In the genomic region with DNA sequence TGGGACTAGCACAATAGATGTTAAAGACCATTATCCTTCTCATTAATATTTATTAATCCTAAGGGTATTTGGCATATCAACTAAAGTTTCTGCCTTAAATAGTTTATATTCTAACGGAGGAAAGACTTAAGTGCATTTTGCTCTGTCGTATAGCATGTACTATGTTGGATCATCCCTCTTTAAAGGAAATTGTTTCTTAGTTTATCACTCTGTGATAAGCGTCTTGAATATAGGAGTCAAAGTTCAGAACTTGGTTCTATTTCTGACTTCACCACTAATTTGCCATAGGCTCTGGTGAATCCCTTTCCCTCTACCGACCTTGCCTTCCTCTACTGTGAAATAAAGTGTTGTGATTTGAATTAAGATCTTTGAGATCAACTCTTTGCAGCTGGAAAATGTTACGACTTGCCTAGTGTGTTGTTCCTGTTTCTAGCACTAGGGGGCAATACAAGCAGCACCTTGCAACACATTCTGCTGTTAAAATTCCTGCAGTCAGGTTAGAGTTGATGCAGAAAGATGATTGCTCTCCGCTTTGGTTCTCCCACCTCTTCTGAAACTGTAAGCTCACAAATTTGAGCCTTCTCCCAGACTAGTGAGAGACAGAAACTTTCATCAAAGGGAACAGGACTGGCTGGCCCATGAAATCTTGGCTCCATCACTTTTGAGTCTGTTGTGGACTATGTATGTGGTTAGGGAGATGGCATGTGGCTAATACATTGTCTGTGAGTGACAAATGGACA, we compare ENCODE assay signal across 8 cellular contexts. TPM values are rescaled to one million over a fixed set of nuclear protein-coding genes. Genes with fewer than 3 reads are reported as not detected.
DNase-seq lines count a peak whose midpoint lies in the region; FAIRE-seq and TF ChIP-seq lines count a peak whose summit lies in the region.

No MANE protein-coding gene starts in this region.

- H2AFZ ChIP-seq in GM23248 = no peak overlapping the region

- in situ Hi-C loops in GM23248 (cut with MboI) = loop anchor here (5.0 to 25.0 kb wide), 3 partner anchors 182 to 379 kb away; no protein-coding TSS in a partner anchor

- H3K27me3 ChIP-seq in GM23248 (replicated peaks; ENCODE audit: insufficient read depth) = no peaks in the 10 kb centered on the region

- H3K9me2 ChIP-seq in GM23248 (ENCODE audit: insufficient read depth) = no peaks in the 10 kb centered on the region

- H3F3A ChIP-seq in GM23248 (ENCODE audit: insufficient read depth) = no peaks in the 10 kb centered on the region

- no peaks in the 10 kb centered on the region for H3K36me3 ChIP-seq in GM23248 (ENCODE audit: low read depth)

- H3K27ac ChIP-seq in GM23248 = no peak overlapping the region

- no peak overlapping the region for H3K4me3 Mint-ChIP-seq in CD14-positive monocyte
- no peak overlapping the region for H3K4me3 Mint-ChIP-seq in neural crest cell

- H3K9me3 Mint-ChIP-seq in CD14-positive monocyte (no peaks in the 10 kb centered on the region), neural crest cell (no peaks in the 10 kb centered on the region)

- no peaks in the 10 kb centered on the region for H3K9me3 ChIP-seq in GM23248 (ENCODE audit: low read depth)

- no peak for DNase-seq in CD14-positive monocyte (ENCODE audit: low spot score)
- DNase-seq in GM23248 = peak; percentile 61
- DNase-seq in NCI-H69 (lab: John Stamatoyannopoulos, UW) = peak; percentile 79
- peak; percentile 25 for DNase-seq in activated T-cell treated with anti-CD3 and anti-CD28 coated beads, Interleukin-2, amount 50 U/mL, for 1 hour
- DNase-seq in fibroblast of pulmonary artery (ENCODE audit: low read depth) = peak; percentile 85
- peak; percentile 63 for DNase-seq in neural crest cell (ENCODE audit: low read depth, low spot score)
- DNase-seq in urothelium cell line (ENCODE audit: low spot score) = peak; percentile 80
- DNase-seq in NCI-H187 treated with DMSO at 0.1 percent for 48 hours (lab: John Stamatoyannopoulos, UW) = no peak

- WGBS in GM23248 (ENCODE audit: low coverage in 1 of 2, low lambda C conversion rate in 2 of 2, missing lambda C conversion rate in 2 of 2), 2 experiments = 23 to 25% methylated on average over 6 of the region's 6 CpGs

- H3K4me2 ChIP-seq in GM23248 (ENCODE audit: unreplicated experiment) = no peak overlapping the region

- H4K20me1 ChIP-seq in GM23248 (ENCODE audit: insufficient read depth) = no peaks in the 10 kb centered on the region

- no peaks in the 10 kb centered on the region for H3K4me1 Mint-ChIP-seq in CD14-positive monocyte
- H3K4me1 Mint-ChIP-seq in neural crest cell = no peaks in the 10 kb centered on the region

- no peak overlapping the region for H3K4me3 ChIP-seq in GM23248
- no peak overlapping the region for H3K4me3 ChIP-seq in fibroblast of pulmonary artery (replicated peaks; ENCODE audit: low read depth, low read length)

- H3K27me3 Mint-ChIP-seq in CD14-positive monocyte (ENCODE audit: low read depth in 3 of 3) = peaks cover 0 to 4% (median 3%) of the 10 kb centered on the region in 3 donors
- H3K27me3 Mint-ChIP-seq in neural crest cell (ENCODE audit: low read depth) = no peaks in the 10 kb centered on the region

- intact Hi-C loops in CD14-positive monocyte (cut with micrococcal nuclease) = loop anchor here (1.0 to 5.0 kb wide), 2 partner anchors 185 to 187 kb away; no protein-coding TSS in a partner anchor

- TF ChIP-seq CTCF in CD14-positive monocyte (IDR thresholded peaks at IDR 0.05) = peak; percentile 88
- peak; percentile 96 for TF ChIP-seq CTCF in fibroblast of pulmonary artery (IDR thresholded peaks at IDR 0.05; ENCODE audit: low read length, missing control alignments)
- peak; percentile 95 for TF ChIP-seq CTCF in neural crest cell (conservative IDR thresholded peaks at IDR 0.05)

- no peaks in the 10 kb centered on the region for H3K4me1 ChIP-seq in GM23248 (ENCODE audit: insufficient read depth)

- H3K79me2 ChIP-seq in GM23248 (ENCODE audit: insufficient read depth) = no peaks in the 10 kb centered on the region

- H3K27ac Mint-ChIP-seq in CD14-positive monocyte (no peak overlapping the region), neural crest cell (ENCODE audit: unreplicated experiment) (no peak overlapping the region)

- FAIRE-seq in urothelium cell line (lab: Jason Lieb, UNC) = no peak

- H3K36me3 Mint-ChIP-seq in CD14-positive monocyte (no peaks in the 10 kb centered on the region), neural crest cell (ENCODE audit: low read depth) (no peaks in the 10 kb centered on the region)

- H3K9ac ChIP-seq in GM23248 = no peak overlapping the region

RNA-seq across cellular contexts. Expression of gene ZNRF3, which starts 27.8 kb away (rescaled TPM):
- polyA plus RNA-seq in CD14-positive monocyte = not detected
- 1.8 and 3.9 TPM in 2 replicates for total RNA-seq in GM23248 (2014; rRNA removed; shearing (Covaris generic))
- 0.56 and 0.60 TPM in 2 replicates for polyA plus RNA-seq in GM23248 (2016; fragmentation: Nextera tagmentation; extraction: Ambion mirVana)
- total RNA-seq in neural crest cell = 18.5 and 18.9 TPM in 2 replicates

RNA-seq across cellular contexts. Expression of gene XBP1, which starts 55.2 kb away (rescaled TPM):
- polyA plus RNA-seq in CD14-positive monocyte = 100 to 1,000 TPM; 201 to 215 TPM
- 324 and 350 TPM in 2 replicates for total RNA-seq in GM23248 (2014; rRNA removed; shearing (Covaris generic))
- polyA plus RNA-seq in GM23248 (2016; fragmentation: Nextera tagmentation; extraction: Ambion mirVana) = 256 and 258 TPM in 2 replicates
- total RNA-seq in neural crest cell = 65.0 and 66.5 TPM in 2 replicates

Comparison
In these comparisons a context has a peak if more than half of its experiments do, and no peak if none do; other contexts are left out.
1. DNase-seq: peak in GM23248 (single experiment), NCI-H69 (single experiment), activated T-cell treated with anti-CD3 and anti-CD28 coated beads, Interleukin-2, amount 50 U/mL, for 1 hour (single experiment), fibroblast of pulmonary artery (single experiment), neural crest cell (single experiment) and urothelium cell line (single experiment); none in CD14-positive monocyte (single experiment) and NCI-H187 treated with DMSO at 0.1 percent for 48 hours (single experiment).
2. Peak in every context shown above with its lines, with median percentiles within 50 percentile points of each other: CTCF ChIP-seq.